In genomic region chr16:48972236-48972635, GRCh38 we compare ENCODE assay signal across 17 cellular contexts.
"Had no signal": no experiment of that assay in that cellular context is flagged by ENCODE, and none has a peak within 500 bp of the region (broad histone marks: within the 10 kb centered on the region; RNA-seq: fewer than 3 reads in every experiment).

No MANE protein-coding gene starts in this region.

- H3K36me3 ChIP-seq: esophagus muscularis mucosa, gastrocnemius medialis, heart right ventricle, stomach, thoracic aorta, transverse colon had no signal

- H3K4me1 ChIP-seq: esophagus muscularis mucosa, gastrocnemius medialis, heart right ventricle, stomach, transverse colon had no signal

- ATAC-seq: gastrocnemius medialis; heart right ventricle; left lobe of liver; mucosa of descending colon; naive thymus-derived CD8-positive, alpha-beta T cell; sciatic nerve had no signal

- H3K4me1 Mint-ChIP-seq: naive thymus-derived CD8-positive, alpha-beta T cell had no signal

- H3K36me3 Mint-ChIP-seq: naive thymus-derived CD8-positive, alpha-beta T cell had no signal

- H3K27ac ChIP-seq: dorsolateral prefrontal cortex, esophagus muscularis mucosa, gastrocnemius medialis, heart right ventricle, stomach, thoracic aorta, transverse colon had no signal

- H3K27ac Mint-ChIP-seq: naive thymus-derived CD8-positive, alpha-beta T cell had no signal

- H3K4me3 ChIP-seq: dorsolateral prefrontal cortex, esophagus muscularis mucosa, gastrocnemius medialis, heart right ventricle, mucosa of descending colon, stomach, thoracic aorta, transverse colon had no signal

- H3K9me3 ChIP-seq: gastrocnemius medialis, mucosa of descending colon, thoracic aorta, transverse colon had no signal

- H3K4me3 Mint-ChIP-seq: naive thymus-derived CD8-positive, alpha-beta T cell; neural crest cell had no signal

- H3K27me3 ChIP-seq: dorsolateral prefrontal cortex, esophagus muscularis mucosa, gastrocnemius medialis, heart right ventricle, stomach, transverse colon had no signal

- H3K9me3 Mint-ChIP-seq: neural crest cell had no signal

- DNase-seq: cortex of kidney; dorsolateral prefrontal cortex; effector memory CD4-positive, alpha-beta T cell; gastrocnemius medialis; heart right ventricle; mucosa of descending colon; naive thymus-derived CD8-positive, alpha-beta T cell; posterior cingulate gyrus; stimulated activated naive CD4-positive, alpha-beta T cell; stomach; substantia nigra; transverse colon had no signal
